Comparison of ENCODE assay signal across 8 cellular contexts in the genomic region with DNA sequence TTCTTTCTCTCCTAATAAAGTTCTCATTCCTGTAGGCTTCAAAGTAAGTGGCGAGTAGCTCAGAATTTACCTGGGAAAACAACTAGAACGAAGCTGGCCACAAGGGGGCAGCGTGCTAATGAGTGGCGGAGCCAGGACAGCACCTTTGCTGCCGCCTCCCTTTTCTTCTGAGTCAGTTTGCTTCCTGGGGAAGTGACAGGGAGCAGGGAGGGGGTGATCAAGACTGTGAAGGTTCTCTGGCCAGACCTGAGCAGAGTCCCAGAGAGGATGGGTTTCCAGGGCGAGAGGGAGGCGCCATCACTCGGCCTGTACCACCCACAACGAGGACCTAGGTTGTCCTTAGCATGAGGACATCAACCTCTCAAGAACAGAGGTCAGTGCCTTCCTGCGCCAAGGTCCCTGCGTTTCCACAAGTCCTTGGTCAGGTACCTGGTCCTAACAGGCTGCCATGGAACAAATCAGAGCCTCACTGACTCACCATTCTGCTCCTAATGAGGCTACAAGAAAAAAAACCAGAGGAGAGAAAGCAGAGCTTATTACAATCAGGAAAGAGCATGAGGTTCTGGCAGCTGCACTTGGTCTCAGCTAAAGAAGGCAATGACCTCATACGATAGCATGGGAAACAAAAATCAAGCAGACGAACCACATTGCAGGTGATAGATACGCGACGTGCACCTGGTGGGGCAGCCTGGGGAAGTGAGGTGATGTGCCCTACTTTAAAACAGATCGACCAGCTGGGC.
A peak's percentile ranks its signal among the peaks of the same experiment; 100 is the strongest.
DNase-seq lines count a peak whose midpoint lies in the region; ATAC-seq and TF ChIP-seq lines count a peak whose summit lies in the region.

No MANE protein-coding gene starts in this region.

- no peaks in the 10 kb centered on the region for H3K27me3 ChIP-seq in tibial nerve

- H3K36me3 ChIP-seq in tibial nerve, result no peaks in the 10 kb centered on the region

- intact Hi-C loops in cardiac septum (cut with DNase I), result loop anchor here (1.0 to 10.0 kb wide), 6 partner anchors 40 to 300 kb away; a partner anchor contains a TSS

- H3K9me3 Mint-ChIP-seq in activated naive CD8-positive, alpha-beta T cell treated with anti-CD3 and anti-CD28 coated beads, Interleukin-2, amount 50 U/mL, for 24 hours, result no peaks in the 10 kb centered on the region

- H3K4me3 ChIP-seq in tibial nerve, result peak overlapping the region in 1 of 4 donors; percentile 2

- H3K9me3 ChIP-seq in tibial nerve, result no peaks in the 10 kb centered on the region

- H3K27ac ChIP-seq in tibial nerve, result peak overlapping the region; percentile 17 to 74 (median 60)

- peaks cover 14% of the 10 kb centered on the region for H3K4me1 Mint-ChIP-seq in activated naive CD8-positive, alpha-beta T cell treated with anti-CD3 and anti-CD28 coated beads, Interleukin-2, amount 50 U/mL, for 24 hours

- no peaks in the 10 kb centered on the region for H3K27me3 Mint-ChIP-seq in activated naive CD8-positive, alpha-beta T cell treated with anti-CD3 and anti-CD28 coated beads, Interleukin-2, amount 50 U/mL, for 24 hours

- TF ChIP-seq EP300 in tibial nerve (IDR thresholded peaks at IDR 0.05), result peak; percentile 42 to 78

- peak overlapping the region; percentile 58 for H3K27ac Mint-ChIP-seq in activated naive CD8-positive, alpha-beta T cell treated with anti-CD3 and anti-CD28 coated beads, Interleukin-2, amount 50 U/mL, for 24 hours

- H3K4me3 Mint-ChIP-seq in activated naive CD8-positive, alpha-beta T cell treated with anti-CD3 and anti-CD28 coated beads, Interleukin-2, amount 50 U/mL, for 24 hours, result peak overlapping the region; percentile 22

- WGBS in tibial nerve, 2 donors, result 33 to 49% methylated on average over 17 of the region's 17 CpGs

- peaks cover 0 to 13% (median 6%) of the 10 kb centered on the region in 4 donors for H3K4me1 ChIP-seq in tibial nerve

- peak; percentile 77 to 90 (median 81) for TF ChIP-seq CTCF in tibial nerve (IDR thresholded peaks at IDR 0.05)

- ATAC-seq in activated naive CD8-positive, alpha-beta T cell treated with anti-CD3 and anti-CD28 coated beads, Interleukin-2, amount 50 U/mL, for 24 hours, result peak; percentile 93

- no peaks in the 10 kb centered on the region for H3K36me3 Mint-ChIP-seq in activated naive CD8-positive, alpha-beta T cell treated with anti-CD3 and anti-CD28 coated beads, Interleukin-2, amount 50 U/mL, for 24 hours (ENCODE audit: low read depth)

- DNase-seq in COLO668 (lab: John Stamatoyannopoulos, UW; ENCODE audit: unreplicated experiment) (peak; percentile 82), GOT3 (lab: John Stamatoyannopoulos, UW) (peak; percentile 36), NCI-H146 (lab: John Stamatoyannopoulos, UW) (peak; percentile 86), SW 1271 (lab: John Stamatoyannopoulos, UW) (peak; percentile 69 to 88), cardiac septum (ENCODE audit: low spot score) (peak; percentile 93), pons (ENCODE audit: low spot score) (peak; percentile 83), tibial nerve (ENCODE audit: low spot score in 2 of 2) (peak; percentile 92 to 97)
- peak; percentile 91 for DNase-seq in activated naive CD8-positive, alpha-beta T cell treated with anti-CD3 and anti-CD28 coated beads, Interleukin-2, amount 50 U/mL, for 24 hours

- peak in 1 of 2 donors; percentile 16 for TF ChIP-seq POLR2A in tibial nerve (IDR thresholded peaks at IDR 0.05)

Comparison
In these comparisons a context has a peak if more than half of its experiments do, and no peak if none do; other contexts are left out.
1. DNase-seq: peak in every context shown above with its lines; median percentile 94 in tibial nerve; 93 in cardiac septum; 91 in activated naive CD8-positive, alpha-beta T cell treated with anti-CD3 and anti-CD28 coated beads, Interleukin-2, amount 50 U/mL, for 24 hours; 86 in NCI-H146; 83 in pons; 82 in COLO668; 78 in SW 1271; 36 in GOT3.